17 cellular contexts compared by ENCODE assay signal in the genomic region with DNA sequence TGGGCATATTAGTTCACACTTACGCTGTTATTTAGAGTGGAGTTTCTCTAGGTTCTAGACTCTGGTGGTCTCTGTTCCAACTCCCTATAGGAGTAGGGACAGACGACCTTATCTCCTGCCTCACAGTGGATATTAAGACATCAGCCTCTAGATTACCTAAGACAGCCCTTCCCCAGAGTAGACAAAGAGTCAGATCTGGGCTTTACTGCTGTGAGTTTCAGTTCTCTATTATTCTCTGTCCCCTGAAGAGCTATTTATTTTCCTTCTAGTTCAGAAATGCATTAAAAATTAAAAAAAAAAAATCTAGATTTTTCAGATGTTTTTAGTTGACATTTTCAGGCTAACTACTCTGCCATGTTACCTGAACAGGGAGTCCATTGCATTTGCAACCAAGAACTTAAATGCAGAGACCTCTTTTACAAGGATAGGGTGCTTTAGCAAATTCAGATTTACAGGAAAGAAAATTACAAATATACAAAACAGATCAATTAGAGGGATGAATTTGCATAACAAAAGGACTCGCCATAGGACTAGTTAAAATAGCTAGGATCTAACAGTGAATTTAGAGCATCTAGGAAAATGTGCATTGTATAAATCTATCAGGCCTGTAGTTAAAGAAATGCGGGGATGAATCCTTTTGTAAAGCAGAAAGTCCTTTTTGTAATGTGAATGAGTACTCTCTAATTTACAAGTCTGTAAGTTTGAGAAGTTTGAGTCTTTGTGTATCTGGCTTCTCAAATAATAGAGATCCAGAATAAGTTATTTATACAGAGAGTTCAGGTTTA.
DNase-seq lines count a peak whose midpoint lies in the region; ATAC-seq and TF ChIP-seq lines count a peak whose summit lies in the region.
"Had no signal": no experiment of that assay in that cellular context is flagged by ENCODE, and none has a peak within 500 bp of the region (broad histone marks: within the 10 kb centered on the region; RNA-seq: fewer than 3 reads in every experiment).

No MANE protein-coding gene starts in this region.

- H3K4me1 ChIP-seq in upper lobe of left lung: no peaks in the 10 kb centered on the region
- H3K4me1 ChIP-seq: heart left ventricle, neural progenitor cell had no signal

- no peaks in the 10 kb centered on the region for H3K36me3 ChIP-seq in upper lobe of left lung
- H3K36me3 ChIP-seq: heart left ventricle, neural progenitor cell had no signal

- DNase-seq in MV-4-11 (lab: John Stamatoyannopoulos, UW) (peak; percentile 72), NCI-H748 (lab: John Stamatoyannopoulos, UW; ENCODE audit: unreplicated experiment) (no peak), upper lobe of left lung (no peak), DMS153 (lab: John Stamatoyannopoulos, UW) (no peak), NCI-H1436 (lab: John Stamatoyannopoulos, UW) (no peak)
- DNase-seq: activated CD4-positive, alpha-beta memory T cell treated with anti-CD3 and anti-CD28 coated beads for 36 hours; activated T-cell treated with anti-CD3 and anti-CD28 coated beads, Interleukin-2, amount 50 U/mL, for 48 hours; heart left ventricle; midbrain; NCI-H146; NCI-H226; OCI-M1; retina had no signal

- no peak overlapping the region for H3K27ac ChIP-seq in upper lobe of left lung
- H3K27ac ChIP-seq: heart left ventricle, KMS-11, neural progenitor cell had no signal

- H3K4me3 ChIP-seq in upper lobe of left lung: no peak overlapping the region
- H3K4me3 ChIP-seq: heart left ventricle, neural progenitor cell had no signal

- TF ChIP-seq POLR2A in upper lobe of left lung (IDR thresholded peaks at IDR 0.05): no peak

- TF ChIP-seq CTCF in upper lobe of left lung (IDR thresholded peaks at IDR 0.05): no peak

- no peaks in the 10 kb centered on the region for H3K9me3 ChIP-seq in upper lobe of left lung
- H3K9me3 ChIP-seq: heart left ventricle had no signal

- peak; percentile 80 for ATAC-seq in GM19351 (IDR thresholded peaks at IDR 0.05; ENCODE audit: unreplicated experiment)
- peak; percentile 53 for ATAC-seq in HG02981 (IDR thresholded peaks at IDR 0.05; ENCODE audit: unreplicated experiment)
- ATAC-seq in upper lobe of left lung (ENCODE audit: low FRiP score in 2 of 2): no peak
- ATAC-seq: heart left ventricle had no signal

- H3K27me3 ChIP-seq in upper lobe of left lung: no peaks in the 10 kb centered on the region
- H3K27me3 ChIP-seq: heart left ventricle, neural progenitor cell had no signal

- 85 to 88% methylated on average over 4 of the region's 4 CpGs for WGBS in upper lobe of left lung, 2 donors

- no peak for TF ChIP-seq EP300 in upper lobe of left lung (IDR thresholded peaks at IDR 0.05)

Comparison
In these comparisons a context has a peak if more than half of its experiments do, and no peak if none do; other contexts are left out.
1. ATAC-seq: peak in GM19351 (single experiment) and HG02981 (single experiment); none in upper lobe of left lung (0 of 2).